In genomic region chr2:62344472-62344871, GRCh38 we compare ENCODE assay signal across 11 cellular contexts.
DNase-seq lines count a peak whose midpoint lies in the region; ATAC-seq, FAIRE-seq and TF ChIP-seq lines count a peak whose summit lies in the region.
"Had no signal": no experiment of that assay in that cellular context is flagged by ENCODE, and none has a peak within 500 bp of the region (broad histone marks: within the 10 kb centered on the region; RNA-seq: fewer than 3 reads in every experiment).

No MANE protein-coding gene starts in this region.

- H3K36me3 ChIP-seq in bronchial epithelial cell (ENCODE audit: control insufficient read depth, insufficient read depth, low read length) (no peaks in the 10 kb centered on the region), transverse colon (no peaks in the 10 kb centered on the region)

- H3K27ac ChIP-seq in transverse colon, result no peak overlapping the region

- WGBS in transverse colon (ENCODE audit: low coverage in 1 of 2), 2 donors, result 86 to 89% methylated on average over 3 to 5 of the region's 5 CpGs

- TF ChIP-seq POLR2A in GM12891 (IDR thresholded peaks at IDR 0.05; ENCODE audit: low read depth, low read length) (no peak), transverse colon (IDR thresholded peaks at IDR 0.05) (no peak)

- intact Hi-C loops in transverse colon (cut with DNase I; ENCODE audit: low total_unique reads), result no loop called here
- intact Hi-C loops in posterior vena cava (cut with DNase I), result no loop called here

- TF ChIP-seq EP300 in transverse colon (IDR thresholded peaks at IDR 0.05; ENCODE audit: low read depth), result no peak

- H3K9me3 ChIP-seq in transverse colon, result no peaks in the 10 kb centered on the region
- H3K9me3 ChIP-seq: mucosa of descending colon had no signal

- TF ChIP-seq CTCF in bronchial epithelial cell (IDR thresholded peaks at IDR 0.05; ENCODE audit: insufficient read depth, low read length, severe bottlenecking), result no peak
- TF ChIP-seq CTCF in transverse colon (IDR thresholded peaks at IDR 0.05), result no peak

- H3K27me3 ChIP-seq in bronchial epithelial cell (ENCODE audit: control insufficient read depth, insufficient read depth, low read length), result no peaks in the 10 kb centered on the region
- H3K27me3 ChIP-seq in transverse colon, result no peaks in the 10 kb centered on the region

- in situ Hi-C loops in transverse colon (cut with MboI; ENCODE audit: low pct_ligation_motif_present in 1 of 4, low pct_unique_long_range_greater_than_20kb in 1 of 4, low sequenced_read_pairs in 3 of 4), result no loop called here

- H3K4me3 ChIP-seq in bronchial epithelial cell (ENCODE audit: low read depth, low read length) (no peak overlapping the region), transverse colon (no peak overlapping the region)
- H3K4me3 ChIP-seq: mucosa of descending colon had no signal

- DNase-seq in GM12891 (ENCODE audit: insufficient read length, low spot score), result no peak
- peak; percentile 94 for DNase-seq in bronchial epithelial cell (ENCODE audit: low read depth)
- no peak for DNase-seq in transverse colon
- no peak for DNase-seq in posterior vena cava (ENCODE audit: low spot score)
- DNase-seq in NCI-H1105 treated with DMSO at 0.1 percent for 48 hours (lab: John Stamatoyannopoulos, UW), result no peak
- DNase-seq in SHP77 treated with DMSO at 0.1 percent for 48 hours (lab: John Stamatoyannopoulos, UW), result no peak
- DNase-seq: activated T-cell treated with anti-CD3 and anti-CD28 coated beads, Interleukin-2, amount 50 U/mL, for 1 hour; endodermal cell; mucosa of descending colon had no signal

- peaks cover 0 to 14% (median 0%) of the 10 kb centered on the region in 4 donors for H3K4me1 ChIP-seq in transverse colon

- FAIRE-seq in GM12891 (lab: Jason Lieb, UNC) (peak; percentile 99), bronchial epithelial cell (lab: Jason Lieb, UNC) (peak; percentile 94)

- ATAC-seq in GM19452 (IDR thresholded peaks at IDR 0.05; ENCODE audit: unreplicated experiment), result peak; percentile 90
- ATAC-seq in HG03175 (IDR thresholded peaks at IDR 0.05; ENCODE audit: unreplicated experiment), result peak; percentile 89
- ATAC-seq: mucosa of descending colon had no signal

TF ChIP-seq in GM12891, 5 proteins besides CTCF, POLR2A, EP300 and RAD21:
- TF ChIP-seq POU2F2 (IDR thresholded peaks at IDR 0.05; ENCODE audit: low read depth, low read length), result no peak
- TF ChIP-seq POLR2AphosphoS5 (IDR thresholded peaks at IDR 0.05; ENCODE audit: low read depth, low read length), result no peak
- no peak for TF ChIP-seq SPI1 (IDR thresholded peaks at IDR 0.05; ENCODE audit: low read depth, low read length)
- no peak for TF ChIP-seq TAF1 (IDR thresholded peaks at IDR 0.05; ENCODE audit: low read depth, low read length)
- peak; percentile 79 for TF ChIP-seq PAX5 (IDR thresholded peaks at IDR 0.05; ENCODE audit: insufficient read depth, low read length, severe bottlenecking)
